13 cellular contexts compared by ENCODE assay signal in genomic region chr2:109339519-109339991, GRCh38.
DNase-seq lines count a peak whose midpoint lies in the region; ATAC-seq lines count a peak whose summit lies in the region.
"Had no signal": no experiment of that assay in that cellular context is flagged by ENCODE, and none has a peak within 500 bp of the region (broad histone marks: within the 10 kb centered on the region; RNA-seq: fewer than 3 reads in every experiment).

No MANE protein-coding gene starts in this region.

- no peak overlapping the region for H2BK120ac ChIP-seq in neuronal stem cell (ENCODE audit: low read depth, low read length)

- H4K91ac ChIP-seq in neuronal stem cell (ENCODE audit: low read depth, low read length, poor library complexity) = no peak overlapping the region

- H3K9me3 ChIP-seq in neuronal stem cell (replicated peaks in 1 of 2; ENCODE audit: control insufficient read depth in 2 of 2, insufficient read depth in 1 of 2, low read depth in 1 of 2, low read length in 2 of 2) = peaks cover 7 to 13% of the 10 kb centered on the region in 2 donors
- H3K9me3 ChIP-seq: sigmoid colon had no signal

- H3K4me1 ChIP-seq in neuronal stem cell (ENCODE audit: control insufficient read depth in 2 of 2, insufficient read depth in 1 of 2, low read depth in 1 of 2, low read length in 2 of 2) = peaks cover 0 to 6% of the 10 kb centered on the region in 2 donors
- H3K4me1 ChIP-seq: sigmoid colon had no signal

- no peaks in the 10 kb centered on the region for H3K79me1 ChIP-seq in neuronal stem cell (ENCODE audit: low read depth, low read length)

- H3K23ac ChIP-seq in neuronal stem cell (ENCODE audit: low read depth, low read length, poor library complexity) = no peak overlapping the region

- no peak overlapping the region for H3K9ac ChIP-seq in neuronal stem cell (ENCODE audit: low read depth, low read length, poor library complexity)

- no peak overlapping the region for H3K4me2 ChIP-seq in neuronal stem cell (ENCODE audit: insufficient read depth, low read length, poor library complexity, severe bottlenecking)

- no peak for ATAC-seq in HG03521 (IDR thresholded peaks at IDR 0.05; ENCODE audit: unreplicated experiment)
- ATAC-seq in GM18909 (IDR thresholded peaks at IDR 0.05; ENCODE audit: poor library complexity, unreplicated experiment) = no peak
- ATAC-seq: naive thymus-derived CD4-positive, alpha-beta T cell; Right ventricle myocardium inferior had no signal

- no peak overlapping the region for H4K8ac ChIP-seq in neuronal stem cell (ENCODE audit: low read depth, low read length)

- no peak overlapping the region for H2BK15ac ChIP-seq in neuronal stem cell (ENCODE audit: low read length)

- H3K18ac ChIP-seq in neuronal stem cell (ENCODE audit: low read length) = no peak overlapping the region

- WGBS in neuronal stem cell (ENCODE audit: extremely low coverage in 2 of 2, insufficient read length in 2 of 2, insufficient replicate concordance in 1 of 2), 2 donors = no CpG with 5 or more reads among the region's 7 CpGs

- H2BK5ac ChIP-seq in neuronal stem cell (ENCODE audit: low read length) = no peak overlapping the region

- no peak overlapping the region for H3K14ac ChIP-seq in neuronal stem cell (ENCODE audit: low read length)

- no peaks in the 10 kb centered on the region for H3K27me3 ChIP-seq in neuronal stem cell (ENCODE audit: control insufficient read depth in 3 of 3, insufficient read depth in 3 of 3, low read depth in 1 of 3, low read length in 3 of 3)
- H3K27me3 ChIP-seq: sigmoid colon had no signal

- no peak overlapping the region for H2AK5ac ChIP-seq in neuronal stem cell (ENCODE audit: low read depth, low read length)

- no peak overlapping the region for H3K4me3 ChIP-seq in neuronal stem cell (ENCODE audit: low read length in 2 of 2)
- H3K4me3 ChIP-seq: sigmoid colon had no signal

- no peak overlapping the region for H3K4ac ChIP-seq in neuronal stem cell (ENCODE audit: low read length)

- peak; percentile 12 for DNase-seq in COLO668 (lab: John Stamatoyannopoulos, UW; ENCODE audit: unreplicated experiment)
- DNase-seq in HS-5 (ENCODE audit: low read depth) = peak; percentile 65
- DNase-seq in amniotic stem cell (lab: John Stamatoyannopoulos, UW) = peak; percentile 12
- peak; percentile 15 for DNase-seq in kidney glomerular epithelial cell (lab: John Stamatoyannopoulos, UW)
- DNase-seq in AML-193 (lab: John Stamatoyannopoulos, UW) = no peak
- no peak for DNase-seq in neuronal stem cell (ENCODE audit: low spot score)
- DNase-seq: NCI-H446 treated with DMSO at 0.1 percent for 48 hours, sigmoid colon had no signal

- no peak overlapping the region for H3K27ac ChIP-seq in neuronal stem cell (replicated peaks; ENCODE audit: low read length)
- H3K27ac ChIP-seq: HL-60, sigmoid colon had no signal

- H2AFZ ChIP-seq in neuronal stem cell (ENCODE audit: low read length) = no peak overlapping the region

- no peaks in the 10 kb centered on the region for H3K36me3 ChIP-seq in neuronal stem cell (replicated peaks in 1 of 2; ENCODE audit: control insufficient read depth in 2 of 2, insufficient read depth in 2 of 2, low read length in 2 of 2)
- H3K36me3 ChIP-seq: sigmoid colon had no signal

- no peak overlapping the region for H2BK12ac ChIP-seq in neuronal stem cell (ENCODE audit: low read length)

Comparison
In these comparisons a context has a peak if more than half of its experiments do, and no peak if none do; other contexts are left out.
1. DNase-seq: peak in COLO668 (single experiment), HS-5 (single experiment), amniotic stem cell (single experiment) and kidney glomerular epithelial cell (single experiment); none in AML-193 (0 of 2) and neuronal stem cell (single experiment).